ENCODE assay signal across 1 cellular context in the genomic region with DNA sequence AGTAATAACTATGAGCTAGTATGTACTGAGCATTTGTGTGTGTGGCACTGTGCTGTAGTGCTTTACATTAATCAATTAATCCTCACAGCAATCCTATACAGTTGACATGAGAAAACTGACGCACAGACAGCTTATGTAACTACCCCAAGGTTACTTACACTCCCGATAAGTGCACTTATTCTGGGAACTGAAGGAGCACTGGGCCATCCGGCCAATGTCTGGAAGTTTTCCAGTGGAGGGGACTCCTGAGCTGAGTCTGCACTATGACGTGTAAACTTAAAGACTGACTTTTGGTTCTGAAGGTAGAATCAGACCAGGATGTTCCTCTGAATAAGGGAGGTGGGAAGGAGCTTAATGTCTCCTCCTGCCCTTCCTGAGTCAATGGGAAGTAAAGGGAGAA.
TF ChIP-seq lines count a peak whose summit lies in the region.

No MANE protein-coding gene starts in this region.

TF ChIP-seq in H1, 55 proteins besides CTCF, POLR2A, EP300 and RAD21 (continued from another document):
- TF ChIP-seq CTBP2 (IDR thresholded peaks at IDR 0.05; ENCODE audit: borderline replicate concordance, insufficient read depth, insufficient read length, low read length) (no peak), RXRA (IDR thresholded peaks at IDR 0.05; ENCODE audit: insufficient read depth, low read depth, low read length) (no peak), SRF (IDR thresholded peaks at IDR 0.05; ENCODE audit: low read depth, low read length) (no peak), SIX5 (IDR thresholded peaks at IDR 0.05; ENCODE audit: low read depth, low read length) (no peak), JUND (IDR thresholded peaks at IDR 0.05; ENCODE audit: low read length) (no peak), MAFK (IDR thresholded peaks at IDR 0.05; ENCODE audit: low read depth, low read length) (no peak), CHD2 (IDR thresholded peaks at IDR 0.05; ENCODE audit: low read length) (no peak), RBBP5 (IDR thresholded peaks at IDR 0.05; ENCODE audit: borderline replicate concordance, low read depth, low read length) (no peak), KDM1A (IDR thresholded peaks at IDR 0.05; ENCODE audit: borderline replicate concordance, low read length) (no peak), HDAC2 (IDR thresholded peaks at IDR 0.05; ENCODE audit: borderline replicate concordance in 1 of 2, low read depth in 2 of 2, low read length in 2 of 2) (no peak), BACH1 (IDR thresholded peaks at IDR 0.05; ENCODE audit: low read length) (no peak)
- TF ChIP-seq, protein P1, sequence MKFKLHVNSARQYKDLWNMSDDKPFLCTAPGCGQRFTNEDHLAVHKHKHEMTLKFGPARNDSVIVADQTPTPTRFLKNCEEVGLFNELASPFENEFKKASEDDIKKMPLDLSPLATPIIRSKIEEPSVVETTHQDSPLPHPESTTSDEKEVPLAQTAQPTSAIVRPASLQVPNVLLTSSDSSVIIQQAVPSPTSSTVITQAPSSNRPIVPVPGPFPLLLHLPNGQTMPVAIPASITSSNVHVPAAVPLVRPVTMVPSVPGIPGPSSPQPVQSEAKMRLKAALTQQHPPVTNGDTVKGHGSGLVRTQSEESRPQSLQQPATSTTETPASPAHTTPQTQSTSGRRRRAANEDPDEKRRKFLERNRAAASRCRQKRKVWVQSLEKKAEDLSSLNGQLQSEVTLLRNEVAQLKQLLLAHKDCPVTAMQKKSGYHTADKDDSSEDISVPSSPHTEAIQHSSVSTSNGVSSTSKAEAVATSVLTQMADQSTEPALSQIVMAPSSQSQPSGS (IDR thresholded peaks at IDR 0.05; ENCODE audit: low read length), result no peak
